In genomic region chr9:96413312-96414221, GRCh38 we compare ENCODE assay signal across 1 cellular context.
TF ChIP-seq lines count a peak whose summit lies in the region.

No MANE protein-coding gene starts in this region.

TF ChIP-seq in HepG2, 621 proteins besides CTCF, POLR2A, EP300 and RAD21:
- TF ChIP-seq FOXK1 (CRISPR knock-in tag; IDR thresholded peaks at IDR 0.05; ENCODE audit: borderline replicate concordance, low read depth) (no peak), MAFG (CRISPR knock-in tag; IDR thresholded peaks at IDR 0.05) (0 out of 2 replicates have a peak, but pooled peaks have one; percentile 34), SALL1 (CRISPR knock-in tag; IDR thresholded peaks at IDR 0.05) (no peak), MAFK (conservative IDR thresholded peaks at IDR 0.05 in 1 of 2, IDR thresholded peaks at IDR 0.05 in 1 of 2; ENCODE audit: low read length in 2 of 2) (peak; percentile 94 to 96), TEAD3 (CRISPR knock-in tag; optimal IDR thresholded peaks at IDR 0.05; ENCODE audit: borderline replicate concordance) (no peak), MXI1 (IDR thresholded peaks at IDR 0.05; ENCODE audit: borderline replicate concordance, low read depth, low read length) (no peak), MAFF (IDR thresholded peaks at IDR 0.05; ENCODE audit: low read depth, low read length) (peak; percentile 94), ZBTB43 (CRISPR knock-in tag; conservative IDR thresholded peaks at IDR 0.05) (no peak), CC2D1A (CRISPR knock-in tag; IDR thresholded peaks at IDR 0.05) (no peak), MED8 (CRISPR knock-in tag; IDR thresholded peaks at IDR 0.05; ENCODE audit: insufficient replicate concordance) (no peak), PITX1 (CRISPR knock-in tag; IDR thresholded peaks at IDR 0.05) (no peak), ATM (IDR thresholded peaks at IDR 0.05; ENCODE audit: borderline replicate concordance) (no peak), STAG1 (CRISPR knock-in tag; IDR thresholded peaks at IDR 0.05) (peak; percentile 12; the same call in 1 of the 2 replicates), SOX5 (CRISPR knock-in tag; IDR thresholded peaks at IDR 0.05; ENCODE audit: borderline replicate concordance) (no peak), ZNF800 (CRISPR knock-in tag; IDR thresholded peaks at IDR 0.05) (no peak), TAF15 (IDR thresholded peaks at IDR 0.05; ENCODE audit: low read depth, low read length, poor library complexity, severe bottlenecking) (no peak), XBP1 (CRISPR knock-in tag; IDR thresholded peaks at IDR 0.05) (no peak), ZNF280B (CRISPR knock-in tag; IDR thresholded peaks at IDR 0.05; ENCODE audit: borderline replicate concordance) (no peak)
- TF ChIP-seq, protein P1, sequence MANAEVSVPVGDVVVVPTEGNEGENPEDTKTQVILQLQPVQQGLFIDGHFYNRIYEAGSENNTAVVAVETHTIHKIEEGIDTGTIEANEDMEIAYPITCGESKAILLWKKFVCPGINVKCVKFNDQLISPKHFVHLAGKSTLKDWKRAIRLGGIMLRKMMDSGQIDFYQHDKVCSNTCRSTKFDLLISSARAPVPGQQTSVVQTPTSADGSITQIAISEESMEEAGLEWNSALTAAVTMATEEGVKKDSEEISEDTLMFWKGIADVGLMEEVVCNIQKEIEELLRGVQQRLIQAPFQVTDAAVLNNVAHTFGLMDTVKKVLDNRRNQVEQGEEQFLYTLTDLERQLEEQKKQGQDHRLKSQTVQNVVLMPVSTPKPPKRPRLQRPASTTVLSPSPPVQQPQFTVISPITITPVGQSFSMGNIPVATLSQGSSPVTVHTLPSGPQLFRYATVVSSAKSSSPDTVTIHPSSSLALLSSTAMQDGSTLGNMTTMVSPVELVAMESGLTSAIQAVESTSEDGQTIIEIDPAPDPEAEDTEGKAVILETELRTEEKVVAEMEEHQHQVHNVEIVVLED (CRISPR knock-in tag; IDR thresholded peaks at IDR 0.05; ENCODE audit: borderline replicate concordance), result no peak
- TF ChIP-seq, protein P2, sequence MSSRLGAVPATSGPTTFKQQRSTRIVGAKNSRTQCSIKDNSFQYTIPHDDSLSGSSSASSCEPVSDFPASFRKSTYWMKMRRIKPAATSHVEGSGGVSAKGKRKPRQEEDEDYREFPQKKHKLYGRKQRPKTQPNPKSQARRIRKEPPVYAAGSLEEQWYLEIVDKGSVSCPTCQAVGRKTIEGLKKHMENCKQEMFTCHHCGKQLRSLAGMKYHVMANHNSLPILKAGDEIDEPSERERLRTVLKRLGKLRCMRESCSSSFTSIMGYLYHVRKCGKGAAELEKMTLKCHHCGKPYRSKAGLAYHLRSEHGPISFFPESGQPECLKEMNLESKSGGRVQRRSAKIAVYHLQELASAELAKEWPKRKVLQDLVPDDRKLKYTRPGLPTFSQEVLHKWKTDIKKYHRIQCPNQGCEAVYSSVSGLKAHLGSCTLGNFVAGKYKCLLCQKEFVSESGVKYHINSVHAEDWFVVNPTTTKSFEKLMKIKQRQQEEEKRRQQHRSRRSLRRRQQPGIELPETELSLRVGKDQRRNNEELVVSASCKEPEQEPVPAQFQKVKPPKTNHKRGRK (CRISPR knock-in tag; IDR thresholded peaks at IDR 0.05), result no peak
- TF ChIP-seq, protein P3, sequence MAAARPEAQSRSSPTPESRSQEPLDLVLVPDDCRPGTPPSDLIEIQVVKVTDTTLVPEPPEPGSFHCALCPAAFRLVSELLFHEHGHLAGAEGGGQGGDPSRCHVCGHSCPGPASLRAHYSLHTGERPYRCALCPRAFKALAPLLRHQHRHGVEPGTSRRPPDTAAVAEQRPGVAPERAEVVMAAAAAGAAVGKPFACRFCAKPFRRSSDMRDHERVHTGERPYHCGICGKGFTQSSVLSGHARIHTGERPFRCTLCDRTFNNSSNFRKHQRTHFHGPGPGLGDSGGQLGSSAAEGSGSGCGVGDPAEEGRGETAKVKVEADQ (CRISPR knock-in tag; IDR thresholded peaks at IDR 0.05; ENCODE audit: borderline replicate concordance), result no peak
- TF ChIP-seq, protein P4, sequence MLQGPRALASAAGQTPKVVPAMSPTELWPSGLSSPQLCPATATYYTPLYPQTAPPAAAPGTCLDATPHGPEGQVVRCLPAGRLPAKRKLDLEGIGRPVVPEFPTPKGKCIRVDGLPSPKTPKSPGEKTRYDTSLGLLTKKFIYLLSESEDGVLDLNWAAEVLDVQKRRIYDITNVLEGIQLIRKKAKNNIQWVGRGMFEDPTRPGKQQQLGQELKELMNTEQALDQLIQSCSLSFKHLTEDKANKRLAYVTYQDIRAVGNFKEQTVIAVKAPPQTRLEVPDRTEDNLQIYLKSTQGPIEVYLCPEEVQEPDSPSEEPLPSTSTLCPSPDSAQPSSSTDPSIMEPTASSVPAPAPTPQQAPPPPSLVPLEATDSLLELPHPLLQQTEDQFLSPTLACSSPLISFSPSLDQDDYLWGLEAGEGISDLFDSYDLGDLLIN (CRISPR knock-in tag; IDR thresholded peaks at IDR 0.05; ENCODE audit: borderline replicate concordance), result no peak
- TF ChIP-seq, protein P5, sequence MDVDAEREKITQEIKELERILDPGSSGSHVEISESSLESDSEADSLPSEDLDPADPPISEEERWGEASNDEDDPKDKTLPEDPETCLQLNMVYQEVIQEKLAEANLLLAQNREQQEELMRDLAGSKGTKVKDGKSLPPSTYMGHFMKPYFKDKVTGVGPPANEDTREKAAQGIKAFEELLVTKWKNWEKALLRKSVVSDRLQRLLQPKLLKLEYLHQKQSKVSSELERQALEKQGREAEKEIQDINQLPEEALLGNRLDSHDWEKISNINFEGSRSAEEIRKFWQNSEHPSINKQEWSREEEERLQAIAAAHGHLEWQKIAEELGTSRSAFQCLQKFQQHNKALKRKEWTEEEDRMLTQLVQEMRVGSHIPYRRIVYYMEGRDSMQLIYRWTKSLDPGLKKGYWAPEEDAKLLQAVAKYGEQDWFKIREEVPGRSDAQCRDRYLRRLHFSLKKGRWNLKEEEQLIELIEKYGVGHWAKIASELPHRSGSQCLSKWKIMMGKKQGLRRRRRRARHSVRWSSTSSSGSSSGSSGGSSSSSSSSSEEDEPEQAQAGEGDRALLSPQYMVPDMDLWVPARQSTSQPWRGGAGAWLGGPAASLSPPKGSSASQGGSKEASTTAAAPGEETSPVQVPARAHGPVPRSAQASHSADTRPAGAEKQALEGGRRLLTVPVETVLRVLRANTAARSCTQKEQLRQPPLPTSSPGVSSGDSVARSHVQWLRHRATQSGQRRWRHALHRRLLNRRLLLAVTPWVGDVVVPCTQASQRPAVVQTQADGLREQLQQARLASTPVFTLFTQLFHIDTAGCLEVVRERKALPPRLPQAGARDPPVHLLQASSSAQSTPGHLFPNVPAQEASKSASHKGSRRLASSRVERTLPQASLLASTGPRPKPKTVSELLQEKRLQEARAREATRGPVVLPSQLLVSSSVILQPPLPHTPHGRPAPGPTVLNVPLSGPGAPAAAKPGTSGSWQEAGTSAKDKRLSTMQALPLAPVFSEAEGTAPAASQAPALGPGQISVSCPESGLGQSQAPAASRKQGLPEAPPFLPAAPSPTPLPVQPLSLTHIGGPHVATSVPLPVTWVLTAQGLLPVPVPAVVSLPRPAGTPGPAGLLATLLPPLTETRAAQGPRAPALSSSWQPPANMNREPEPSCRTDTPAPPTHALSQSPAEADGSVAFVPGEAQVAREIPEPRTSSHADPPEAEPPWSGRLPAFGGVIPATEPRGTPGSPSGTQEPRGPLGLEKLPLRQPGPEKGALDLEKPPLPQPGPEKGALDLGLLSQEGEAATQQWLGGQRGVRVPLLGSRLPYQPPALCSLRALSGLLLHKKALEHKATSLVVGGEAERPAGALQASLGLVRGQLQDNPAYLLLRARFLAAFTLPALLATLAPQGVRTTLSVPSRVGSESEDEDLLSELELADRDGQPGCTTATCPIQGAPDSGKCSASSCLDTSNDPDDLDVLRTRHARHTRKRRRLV (CRISPR knock-in tag; IDR thresholded peaks at IDR 0.05), result no peak
